Comparison of ENCODE assay signal across 26 cellular contexts in the genomic region with DNA sequence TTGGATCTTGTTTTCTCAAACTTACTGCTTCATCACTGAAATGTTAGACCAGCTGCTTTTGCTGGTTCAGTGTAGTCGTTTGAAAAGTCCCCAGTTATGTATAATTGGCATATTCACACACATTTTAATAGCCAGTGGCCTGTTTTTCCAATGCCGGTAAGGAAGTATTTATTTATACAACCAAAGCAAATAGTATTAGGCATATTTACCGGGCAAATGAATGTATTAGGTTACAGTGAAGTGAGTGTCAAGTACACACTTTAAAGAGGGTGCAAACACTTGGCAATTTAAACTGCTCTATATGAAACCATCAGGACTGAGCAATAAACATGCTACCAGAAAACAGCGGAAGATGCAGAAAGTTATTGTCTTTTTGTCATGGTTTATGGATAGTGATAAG.
DNase-seq lines count a peak whose midpoint lies in the region; TF ChIP-seq lines count a peak whose summit lies in the region.
"Had no signal": no experiment of that assay in that cellular context is flagged by ENCODE, and none has a peak within 500 bp of the region (broad histone marks: within the 10 kb centered on the region; RNA-seq: fewer than 3 reads in every experiment).

No MANE protein-coding gene starts in this region.

- H3K27ac ChIP-seq in VCaP = peak overlapping the region; percentile 9; the same call in 1 of the 2 replicates
- H3K27ac ChIP-seq in testis = no peak overlapping the region
- H3K27ac ChIP-seq: ascending aorta, parathyroid adenoma, PC-9 had no signal

- no peaks in the 10 kb centered on the region for H3K9me3 ChIP-seq in testis
- H3K9me3 ChIP-seq: ascending aorta had no signal

- no peaks in the 10 kb centered on the region for H3K4me1 ChIP-seq in testis
- H3K4me1 ChIP-seq: ascending aorta, parathyroid adenoma had no signal

- TF ChIP-seq POLR2A in testis (IDR thresholded peaks at IDR 0.05) = no peak

- H3K27me3 ChIP-seq in testis = no peaks in the 10 kb centered on the region
- H3K27me3 ChIP-seq: ascending aorta; BLaER1 treated with 17β-estradiol and CSF1 and Interleukin-3, amounts not matched to agents 10 nM and 100 nM had no signal

- 69 to 80% methylated on average over 4 of the region's 4 CpGs for WGBS in testis, 2 donors

- peak; percentile 95 for DNase-seq in DMS53 (lab: John Stamatoyannopoulos, UW)
- peak; percentile 5 to 90 (median 51) for DNase-seq in NCI-H1417 (lab: John Stamatoyannopoulos, UW)
- peak; percentile 29 for DNase-seq in NCI-H510A (lab: John Stamatoyannopoulos, UW)
- DNase-seq in MV-4-11 (lab: John Stamatoyannopoulos, UW) = no peak
- no peak for DNase-seq in dermis blood vessel endothelial cell
- no peak for DNase-seq in activated CD8-positive, alpha-beta memory T cell treated with anti-CD3 and anti-CD28 coated beads, Interleukin-2, amount 50 U/mL, for 48 hours
- DNase-seq in testis = no peak
- DNase-seq: ACHN; activated CD4-positive, alpha-beta memory T cell treated with anti-CD3 and anti-CD28 coated beads for 36 hours; Calu3; caudate nucleus; glutamatergic neuron; NCI-H1694; NCI-H524 treated with DMSO at 0.1 percent for 48 hours; nephron progenitor cell; PC-9; right cardiac atrium; SIG-M5; stimulated activated CD4-positive, alpha-beta T cell treated with anti-CD3 and anti-CD28 coated beads, Interleukin-12 subunit alpha, Interleukin-12 subunit beta, amount 100 ng/mL, for 4 hours; stimulated activated CD4-positive, alpha-beta T cell treated with anti-CD3 and anti-CD28 coated beads, Interleukin-4, amount 100 ng/mL, for 4 hours; stimulated activated naive CD4-positive, alpha-beta T cell treated with Interleukin-2 at 50 U/mL for 16 hours; SW 1271 had no signal

- intact Hi-C loops in testis (cut with DNase I; ENCODE audit: low total_unique reads) = no loop called here

- TF ChIP-seq CTCF in VCaP (conservative IDR thresholded peaks at IDR 0.05) (no peak), testis (IDR thresholded peaks at IDR 0.05) (no peak)

- no peaks in the 10 kb centered on the region for H3K36me3 ChIP-seq in testis (ENCODE audit: low read depth, missing control alignments)
- H3K36me3 ChIP-seq: ascending aorta had no signal

- no peak overlapping the region for H3K4me3 ChIP-seq in testis
- H3K4me3 ChIP-seq: ascending aorta; BLaER1 treated with 17β-estradiol and CSF1 and Interleukin-3, amounts not matched to agents 10 nM and 100 nM; PC-9 had no signal

Comparison
In these comparisons a context has a peak if more than half of its experiments do, and no peak if none do; other contexts are left out.
1. DNase-seq: peak in DMS53 (single experiment), NCI-H1417 (3 of 3) and NCI-H510A (single experiment); none in MV-4-11 (single experiment), dermis blood vessel endothelial cell (single experiment), activated CD8-positive, alpha-beta memory T cell treated with anti-CD3 and anti-CD28 coated beads, Interleukin-2, amount 50 U/mL, for 48 hours (single experiment) and testis (single experiment).